Comparison of ENCODE assay signal across 8 cellular contexts in the genomic region with DNA sequence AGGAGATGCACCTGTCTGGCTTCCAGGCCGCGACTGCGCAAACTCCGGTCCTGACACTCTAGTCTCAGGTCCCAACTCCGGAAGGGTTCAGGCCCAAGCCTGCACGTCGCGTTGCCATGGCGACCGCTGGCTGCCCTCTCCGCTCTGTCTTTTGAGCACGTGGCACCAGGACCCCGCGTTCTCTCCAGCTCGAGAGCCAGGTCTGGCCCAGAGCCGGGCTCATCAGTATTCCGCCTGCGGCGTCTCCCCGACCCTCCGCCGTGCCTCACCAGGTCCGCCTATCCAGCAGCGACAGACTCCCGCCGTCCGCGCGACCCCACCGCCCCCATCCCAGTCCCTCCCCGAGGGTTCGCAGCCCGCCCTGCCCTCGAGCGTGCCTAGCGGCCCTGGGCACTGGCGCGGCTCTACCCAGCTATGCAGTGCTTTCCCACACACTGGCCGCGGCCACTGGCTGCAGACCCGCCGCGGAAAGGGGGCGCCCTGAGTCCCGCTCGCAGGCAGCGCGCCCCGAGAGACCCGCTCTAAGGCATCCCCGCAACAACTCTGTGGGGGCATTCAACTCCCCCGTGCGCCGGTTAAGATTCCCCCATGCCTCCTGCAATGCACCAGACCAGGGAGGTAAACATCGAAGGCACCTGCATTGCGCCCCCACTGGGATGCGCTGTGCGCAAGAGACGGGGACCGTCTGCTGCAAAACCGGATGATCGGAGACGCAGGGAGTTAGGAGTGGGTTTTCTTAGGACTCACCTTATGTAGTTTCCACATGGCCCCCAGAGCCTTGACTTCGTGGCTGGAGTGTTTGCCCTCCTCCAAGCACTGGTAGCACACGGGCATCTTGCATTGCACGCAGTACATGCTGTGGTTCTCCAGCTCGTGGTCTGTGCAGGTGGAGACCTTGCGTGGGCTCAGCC. TPM values are rescaled to one million over a fixed set of nuclear protein-coding genes. Genes with fewer than 3 reads are reported as not detected.
A peak's percentile ranks its signal among the peaks of the same experiment; 100 is the strongest.
DNase-seq lines count a peak whose midpoint lies in the region; ATAC-seq and TF ChIP-seq lines count a peak whose summit lies in the region.

No MANE protein-coding gene starts in this region.

- H3K4me3 Mint-ChIP-seq in activated naive CD4-positive, alpha-beta T cell treated with anti-CD3 and anti-CD28 coated beads, Interleukin-2, amount 50 U/mL, for 24 hours = peak overlapping the region; percentile 91

- intact Hi-C loops in sigmoid colon (cut with DNase I) = loop anchor here (2.0 to 5.0 kb wide), 2 partner anchors 71 to 139 kb away; no protein-coding TSS in a partner anchor

- no peak overlapping the region for H3K27ac ChIP-seq in ACC112 (ENCODE audit: low read depth, low read length)
- peak overlapping the region in 3 of 4 donors; percentile 86 to 89 (median 89) for H3K27ac ChIP-seq in sigmoid colon

- peaks cover 15% of the 10 kb centered on the region for H3K4me1 ChIP-seq in ACC112 (ENCODE audit: control insufficient read depth, insufficient read depth, low read length, unreplicated experiment)
- no peaks in the 10 kb centered on the region for H3K4me1 ChIP-seq in NT2/D1 (ENCODE audit: insufficient read depth, insufficient read length)
- peaks cover 0 to 46% (median 37%) of the 10 kb centered on the region in 4 donors for H3K4me1 ChIP-seq in sigmoid colon

- 13 to 14% methylated on average over 68 of the region's 68 CpGs for WGBS in sigmoid colon, 2 donors

- no peaks in the 10 kb centered on the region for H3K36me3 Mint-ChIP-seq in activated naive CD4-positive, alpha-beta T cell treated with anti-CD3 and anti-CD28 coated beads, Interleukin-2, amount 50 U/mL, for 24 hours

- peaks cover 10% of the 10 kb centered on the region for H3K4me1 Mint-ChIP-seq in activated naive CD4-positive, alpha-beta T cell treated with anti-CD3 and anti-CD28 coated beads, Interleukin-2, amount 50 U/mL, for 24 hours

- no peaks in the 10 kb centered on the region for H3K9me3 Mint-ChIP-seq in activated naive CD4-positive, alpha-beta T cell treated with anti-CD3 and anti-CD28 coated beads, Interleukin-2, amount 50 U/mL, for 24 hours

- H3K9me3 ChIP-seq in NT2/D1 (ENCODE audit: insufficient read depth, low read length) (no peaks in the 10 kb centered on the region), sigmoid colon (no peaks in the 10 kb centered on the region)

- H3K36me3 ChIP-seq in ACC112 (ENCODE audit: insufficient read depth, low read length) (no peaks in the 10 kb centered on the region), NT2/D1 (ENCODE audit: insufficient read depth, insufficient read length, low read length) (no peaks in the 10 kb centered on the region), sigmoid colon (no peaks in the 10 kb centered on the region)

- peak overlapping the region; percentile 81 for H3K4me3 ChIP-seq in ACC112 (ENCODE audit: low read depth, low read length)
- H3K4me3 ChIP-seq in NT2/D1 (ENCODE audit: insufficient read length, low read depth) = peak overlapping the region; percentile 51
- H3K4me3 ChIP-seq in sigmoid colon = peak overlapping the region; percentile 62 to 69 (median 64)

- H3K27me3 ChIP-seq in ACC112 (ENCODE audit: insufficient read depth, low read length) (peaks cover 14% of the 10 kb centered on the region; the same call in 1 of the 2 replicates), NT2/D1 (ENCODE audit: insufficient read depth, insufficient read length) (peaks cover 51% of the 10 kb centered on the region), sigmoid colon (peaks cover 0 to 5% (median 0%) of the 10 kb centered on the region in 3 donors)

- no peak overlapping the region for H2AFZ ChIP-seq in ACC112 (ENCODE audit: low read length, unreplicated experiment)

- TF ChIP-seq POLR2A in sigmoid colon (IDR thresholded peaks at IDR 0.05) = no peak

- no peak for DNase-seq in NT2/D1 (ENCODE audit: low read depth, low spot score)
- DNase-seq in hypothalamus (lab: John Stamatoyannopoulos, UW) = peak; percentile 20 to 92 (median 76)
- peak; percentile 70 for DNase-seq in sigmoid colon
- DNase-seq in AG08395 (ENCODE audit: low spot score) = no peak

- TF ChIP-seq EP300 in sigmoid colon (IDR thresholded peaks at IDR 0.05) = no peak

- ATAC-seq in HG02759 (IDR thresholded peaks at IDR 0.05; ENCODE audit: unreplicated experiment) (peak; percentile 23), HG02588 (IDR thresholded peaks at IDR 0.05; ENCODE audit: unreplicated experiment) (no peak)

- peak in 2 of 4 experiments; percentile 29 to 47 for TF ChIP-seq CTCF in sigmoid colon (IDR thresholded peaks at IDR 0.05)

- H3K79me2 ChIP-seq in ACC112 (ENCODE audit: control insufficient read depth, insufficient read depth, low read length, unreplicated experiment) = no peaks in the 10 kb centered on the region

- H3K27ac Mint-ChIP-seq in activated naive CD4-positive, alpha-beta T cell treated with anti-CD3 and anti-CD28 coated beads, Interleukin-2, amount 50 U/mL, for 24 hours = no peak overlapping the region

- peak overlapping the region; percentile 61 for H3K9ac ChIP-seq in NT2/D1 (ENCODE audit: insufficient read length, low read depth)

- peaks cover 7% of the 10 kb centered on the region for H3K27me3 Mint-ChIP-seq in activated naive CD4-positive, alpha-beta T cell treated with anti-CD3 and anti-CD28 coated beads, Interleukin-2, amount 50 U/mL, for 24 hours

RNA-seq across cellular contexts. Expression of a gene that starts 1.3 kb away (rescaled TPM):
- total RNA-seq in sigmoid colon = 10 to 100 TPM; 13.5 to 21.0 (median 17.0) TPM
- 1 to 10 TPM; 2.4 to 2.8 (median 2.4) TPM for polyA plus RNA-seq in sigmoid colon

Comparison
In these comparisons a context has a peak if more than half of its experiments do, and no peak if none do; other contexts are left out.
1. DNase-seq: peak in hypothalamus (51 of 51) and sigmoid colon (single experiment); none in NT2/D1 (single experiment) and AG08395 (single experiment).
2. Peak in every context shown above with its lines, with median percentiles within 50 percentile points of each other: H3K4me3 ChIP-seq.